In the genomic region with DNA sequence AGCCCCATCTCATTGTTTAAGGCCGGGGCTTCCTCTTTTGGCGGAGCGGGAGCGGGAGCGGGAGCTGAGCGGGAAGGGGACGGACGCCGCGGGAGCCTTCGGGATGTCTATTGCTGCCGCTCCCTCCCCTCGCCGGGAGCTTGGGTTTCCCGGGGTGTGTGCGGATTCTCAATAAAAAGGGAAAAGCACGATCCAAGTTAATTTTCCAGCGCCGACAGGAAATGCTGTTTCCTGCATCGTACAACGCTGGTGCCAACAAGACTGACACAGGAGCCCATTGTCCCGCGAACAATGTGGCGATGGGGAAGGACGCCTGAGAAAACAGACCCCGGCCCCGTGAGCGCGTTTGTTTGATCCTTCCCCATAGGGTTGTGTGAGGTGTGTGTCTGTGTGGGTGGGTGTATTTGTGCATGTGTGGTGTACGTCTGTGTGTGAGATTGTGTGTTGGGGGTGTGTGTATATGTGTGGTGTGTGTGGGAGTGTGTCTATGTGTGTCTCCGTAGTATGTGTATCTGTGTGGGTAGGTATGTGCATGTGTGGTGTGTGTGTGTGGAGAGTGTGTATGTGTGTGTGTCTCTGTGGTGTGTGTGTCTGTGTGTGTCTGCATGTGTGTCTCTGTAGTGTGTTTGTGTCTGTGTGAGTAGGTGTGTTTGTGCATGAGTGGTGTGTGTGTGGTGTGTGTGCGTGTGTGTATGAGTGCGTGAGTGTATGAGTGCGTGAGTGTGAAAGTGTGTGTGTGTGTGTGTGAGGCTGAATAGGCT, we compare ENCODE assay signal across 7 cellular contexts. TPM values are rescaled to one million over a fixed set of nuclear protein-coding genes. Genes with fewer than 3 reads are reported as not detected.
DNase-seq lines count a peak whose midpoint lies in the region; TF ChIP-seq lines count a peak whose summit lies in the region.

No MANE protein-coding gene starts in this region.

- no peaks in the 10 kb centered on the region for H3K9me3 ChIP-seq in HEK293 (ENCODE audit: control insufficient read depth, insufficient read depth, low read depth, low read length)
- peaks cover 6% of the 10 kb centered on the region for H3K9me3 ChIP-seq in iPS-20b (ENCODE audit: insufficient read depth, low read depth, low read length)
- no peaks in the 10 kb centered on the region for H3K9me3 ChIP-seq in testis

- no peak for TF ChIP-seq POLR2A in testis (IDR thresholded peaks at IDR 0.05)

- POLR2A ChIA-PET in HEK293 (lab: Yijun Ruan, JAX), result no interaction called here

- peak overlapping the region; percentile 16 for H3K4me3 ChIP-seq in HEK293 (ENCODE audit: low read depth, low read length)
- H3K4me3 ChIP-seq in iPS-20b (ENCODE audit: low read length), result peak overlapping the region; percentile 80
- H3K4me3 ChIP-seq in testis, result peak overlapping the region; percentile 12 to 60

- no peak for TF ChIP-seq CTCF in HEK293 (tag by site-specific recombination; IDR thresholded peaks at IDR 0.05)
- TF ChIP-seq CTCF in testis (IDR thresholded peaks at IDR 0.05), result no peak

- 1 to 3% methylated on average over 31 to 34 of the region's 34 CpGs for WGBS in testis, 2 donors

- no peaks in the 10 kb centered on the region for H3K4me1 ChIP-seq in HEK293 (ENCODE audit: control insufficient read depth, insufficient read depth, low read length)
- H3K4me1 ChIP-seq in iPS-20b (ENCODE audit: insufficient read depth, low read length), result peaks cover 13% of the 10 kb centered on the region; the same call in 1 of the 2 replicates
- no peaks in the 10 kb centered on the region for H3K4me1 ChIP-seq in testis

- peaks cover 45% of the 10 kb centered on the region for H3K27me3 ChIP-seq in iPS-20b (ENCODE audit: insufficient read depth, low read length)
- no peaks in the 10 kb centered on the region for H3K27me3 ChIP-seq in testis

- H3K36me3 ChIP-seq in HEK293 (ENCODE audit: control insufficient read depth in 2 of 2, insufficient read depth in 1 of 2, low read length in 2 of 2) (no peaks in the 10 kb centered on the region), iPS-20b (ENCODE audit: insufficient read depth, low read depth, low read length) (no peaks in the 10 kb centered on the region), testis (ENCODE audit: low read depth, missing control alignments) (no peaks in the 10 kb centered on the region)

- peak overlapping the region; percentile 71; the same call in 1 of the 2 replicates for H3K9ac ChIP-seq in iPS-20b (ENCODE audit: low read depth, low read length)

- H3K27ac ChIP-seq in HEK293 (ENCODE audit: extremely low read depth, low read depth, low read length), result no peak overlapping the region
- no peak overlapping the region for H3K27ac ChIP-seq in iPS-20b (ENCODE audit: low read length)
- H3K27ac ChIP-seq in testis, result peak overlapping the region in 1 of 2 donors; percentile 1

- DNase-seq in astrocyte of the hippocampus (ENCODE audit: low read depth, low spot score) (peak; percentile 31), testis (peak; percentile 17), HuH-7 (ENCODE audit: low spot score) (no peak)
- no peak for DNase-seq in stimulated activated CD4-positive, alpha-beta T cell treated with anti-CD3 and anti-CD28 coated beads, Interleukin-2, amount 100 ng/mL, for 24 hours
- no peak for DNase-seq in activated naive CD4-positive, alpha-beta T cell (lab: John Stamatoyannopoulos, UW)

- CTCF ChIA-PET in HEK293 (lab: Yijun Ruan, JAX), result no interaction called here

- intact Hi-C loops in testis (cut with DNase I; ENCODE audit: low total_unique reads), result no loop called here

TF ChIP-seq in HEK293, 187 proteins besides CTCF, POLR2A, EP300 and RAD21 (continues in another document):
- TF ChIP-seq ZNF404 (tag by site-specific recombination; IDR thresholded peaks at IDR 0.05), result no peak
- peak; percentile 61 for TF ChIP-seq FEZF1 (tag by site-specific recombination; IDR thresholded peaks at IDR 0.05)
- TF ChIP-seq ZNF658 (tag by site-specific recombination; IDR thresholded peaks at IDR 0.05), result no peak
- 0 out of 2 replicates have a peak, but pooled peaks have one; percentile 26 for TF ChIP-seq ZSCAN23 (tag by site-specific recombination; IDR thresholded peaks at IDR 0.05)
- no peak for TF ChIP-seq KLF1 (tag by site-specific recombination; IDR thresholded peaks at IDR 0.05)
- 0 out of 2 replicates have a peak, but pooled peaks have one; percentile 33 for TF ChIP-seq ZNF133 (tag by site-specific recombination; IDR thresholded peaks at IDR 0.05)
- TF ChIP-seq SP7 (tag by site-specific recombination; IDR thresholded peaks at IDR 0.05), result no peak
- no peak for TF ChIP-seq WT1 (tag by site-specific recombination; IDR thresholded peaks at IDR 0.05)
- TF ChIP-seq, protein P1, sequence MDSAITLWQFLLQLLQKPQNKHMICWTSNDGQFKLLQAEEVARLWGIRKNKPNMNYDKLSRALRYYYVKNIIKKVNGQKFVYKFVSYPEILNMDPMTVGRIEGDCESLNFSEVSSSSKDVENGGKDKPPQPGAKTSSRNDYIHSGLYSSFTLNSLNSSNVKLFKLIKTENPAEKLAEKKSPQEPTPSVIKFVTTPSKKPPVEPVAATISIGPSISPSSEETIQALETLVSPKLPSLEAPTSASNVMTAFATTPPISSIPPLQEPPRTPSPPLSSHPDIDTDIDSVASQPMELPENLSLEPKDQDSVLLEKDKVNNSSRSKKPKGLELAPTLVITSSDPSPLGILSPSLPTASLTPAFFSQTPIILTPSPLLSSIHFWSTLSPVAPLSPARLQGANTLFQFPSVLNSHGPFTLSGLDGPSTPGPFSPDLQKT (IDR thresholded peaks at IDR 0.05; ENCODE audit: borderline replicate concordance, low read depth, low read length), result no peak
- 0 out of 2 replicates have a peak, but pooled peaks have one; percentile 76 for TF ChIP-seq ZNF175 (tag by site-specific recombination; IDR thresholded peaks at IDR 0.05)
- TF ChIP-seq EGR2 (tag by site-specific recombination; IDR thresholded peaks at IDR 0.05; ENCODE audit: low read depth), result peak; percentile 93
- TF ChIP-seq, protein P2, sequence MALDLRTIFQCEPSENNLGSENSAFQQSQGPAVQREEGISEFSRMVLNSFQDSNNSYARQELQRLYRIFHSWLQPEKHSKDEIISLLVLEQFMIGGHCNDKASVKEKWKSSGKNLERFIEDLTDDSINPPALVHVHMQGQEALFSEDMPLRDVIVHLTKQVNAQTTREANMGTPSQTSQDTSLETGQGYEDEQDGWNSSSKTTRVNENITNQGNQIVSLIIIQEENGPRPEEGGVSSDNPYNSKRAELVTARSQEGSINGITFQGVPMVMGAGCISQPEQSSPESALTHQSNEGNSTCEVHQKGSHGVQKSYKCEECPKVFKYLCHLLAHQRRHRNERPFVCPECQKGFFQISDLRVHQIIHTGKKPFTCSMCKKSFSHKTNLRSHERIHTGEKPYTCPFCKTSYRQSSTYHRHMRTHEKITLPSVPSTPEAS (tag by site-specific recombination; IDR thresholded peaks at IDR 0.05), result peak; percentile 94
- TF ChIP-seq GLI2 (tag by site-specific recombination; IDR thresholded peaks at IDR 0.05; ENCODE audit: borderline replicate concordance, low read depth), result no peak
- no peak for TF ChIP-seq ZNF830 (tag by site-specific recombination; IDR thresholded peaks at IDR 0.05; ENCODE audit: low read depth)
- no peak for TF ChIP-seq ZSCAN30 (tag by site-specific recombination; IDR thresholded peaks at IDR 0.05)
- no peak for TF ChIP-seq ZNF626 (tag by site-specific recombination; IDR thresholded peaks at IDR 0.05)
- TF ChIP-seq, protein P3, sequence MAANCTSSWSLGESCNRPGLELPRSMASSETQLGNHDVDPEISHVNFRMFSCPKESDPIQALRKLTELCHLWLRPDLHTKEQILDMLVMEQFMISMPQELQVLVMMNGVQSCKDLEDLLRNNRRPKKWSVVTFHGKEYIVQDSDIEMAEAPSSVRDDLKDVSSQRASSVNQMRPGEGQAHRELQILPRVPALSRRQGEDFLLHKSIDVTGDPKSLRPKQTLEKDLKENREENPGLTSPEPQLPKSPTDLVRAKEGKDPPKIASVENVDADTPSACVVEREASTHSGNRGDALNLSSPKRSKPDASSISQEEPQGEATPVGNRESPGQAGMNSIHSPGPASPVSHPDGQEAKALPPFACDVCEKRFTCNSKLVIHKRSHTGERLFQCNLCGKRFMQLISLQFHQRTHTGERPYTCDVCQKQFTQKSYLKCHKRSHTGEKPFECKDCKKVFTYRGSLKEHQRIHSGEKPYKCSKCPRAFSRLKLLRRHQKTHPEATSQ (tag by site-specific recombination; IDR thresholded peaks at IDR 0.05), result peak; percentile 69; the same call in 1 of the 2 replicates
- 0 out of 2 replicates have a peak, but pooled peaks have one; percentile 21 for TF ChIP-seq ZBTB7A (tag by site-specific recombination; IDR thresholded peaks at IDR 0.05; ENCODE audit: low read depth)
- TF ChIP-seq ZNF266 (tag by site-specific recombination; IDR thresholded peaks at IDR 0.05; ENCODE audit: low read depth), result 0 out of 2 replicates have a peak, but pooled peaks have one; percentile 39
- 0 out of 2 replicates have a peak, but pooled peaks have one; percentile 48 for TF ChIP-seq ZNF157 (tag by site-specific recombination; IDR thresholded peaks at IDR 0.05)
- peak; percentile 66 for TF ChIP-seq ZNF335 (tag by site-specific recombination; conservative IDR thresholded peaks at IDR 0.05)

RNA-seq across cellular contexts. Expression of a gene that starts 36.4 kb away (rescaled TPM):
- 10 to 100 TPM; 26.6 to 47.4 TPM for total RNA-seq in testis
- polyA plus RNA-seq in testis (ENCODE audit: insufficient read depth, low read depth, low replicate concordance), result 48.1 TPM

Comparison
In these comparisons a context has a peak if more than half of its experiments do, and no peak if none do; other contexts are left out.
1. H3K4me3 ChIP-seq: peak in every context shown above with its lines; median percentile 80 in iPS-20b; 36 in testis; 16 in HEK293.
2. DNase-seq: peak in astrocyte of the hippocampus (single experiment) and testis (single experiment); none in stimulated activated CD4-positive, alpha-beta T cell treated with anti-CD3 and anti-CD28 coated beads, Interleukin-2, amount 100 ng/mL, for 24 hours (0 of 2), HuH-7 (single experiment) and activated naive CD4-positive, alpha-beta T cell (0 of 4).